ENCODE assay signal across 24 cellular contexts in genomic region chr2:133509777-133510176, GRCh38.
"Had no signal": no experiment of that assay in that cellular context is flagged by ENCODE, and none has a peak within 500 bp of the region (broad histone marks: within the 10 kb centered on the region; RNA-seq: fewer than 3 reads in every experiment).

No MANE protein-coding gene starts in this region.

- ATAC-seq: gastroesophageal sphincter; left colon; left ventricle myocardium superior; sciatic nerve; stimulated activated memory B cell treated with anti-CD40 and anti-IgM and Interleukin-4, amounts not matched to agents 10 μg/mL and 1 μg/mL and 100 μg/mL, for 72 hours; upper lobe of right lung had no signal

- H3K9me3 Mint-ChIP-seq: endodermal cell; nephron; stimulated activated memory B cell treated with anti-CD40 and anti-IgM and Interleukin-4, amounts not matched to agents 10 μg/mL and 1 μg/mL and 100 μg/mL, for 72 hours; stimulated activated naive CD8-positive, alpha-beta T cell treated with anti-CD3 and anti-CD28 coated beads, Interleukin-15, Interleukin-2, amounts not matched to agents 100 ng/mL and 50 ng/mL, for 24 hours had no signal

- H3K36me3 ChIP-seq: esophagus muscularis mucosa, gastroesophageal sphincter, neutrophil, spleen, tibial artery, upper lobe of right lung, vagina had no signal

- H3K36me3 Mint-ChIP-seq: naive B cell; stimulated activated memory B cell treated with anti-CD40 and anti-IgM and Interleukin-4, amounts not matched to agents 10 μg/mL and 1 μg/mL and 100 μg/mL, for 72 hours had no signal

- H3K27ac Mint-ChIP-seq: endodermal cell; naive B cell; nephron; stimulated activated memory B cell treated with anti-CD40 and anti-IgM and Interleukin-4, amounts not matched to agents 10 μg/mL and 1 μg/mL and 100 μg/mL, for 72 hours; stimulated activated naive CD8-positive, alpha-beta T cell treated with anti-CD3 and anti-CD28 coated beads, Interleukin-15, Interleukin-2, amounts not matched to agents 100 ng/mL and 50 ng/mL, for 24 hours had no signal

- H3K4me3 Mint-ChIP-seq: endodermal cell; naive B cell; nephron; stimulated activated memory B cell treated with anti-CD40 and anti-IgM and Interleukin-4, amounts not matched to agents 10 μg/mL and 1 μg/mL and 100 μg/mL, for 72 hours; stimulated activated naive CD8-positive, alpha-beta T cell treated with anti-CD3 and anti-CD28 coated beads, Interleukin-15, Interleukin-2, amounts not matched to agents 100 ng/mL and 50 ng/mL, for 24 hours had no signal

- H3K4me3 ChIP-seq: esophagus muscularis mucosa, gastroesophageal sphincter, hepatocyte, lung, spleen, tibial artery, upper lobe of right lung, vagina had no signal

- DNase-seq: dermis blood vessel endothelial cell; endodermal cell; head of caudate nucleus; left colon; left ventricle myocardium superior; mesenchymal stem cell; midbrain; naive B cell; spleen; stimulated activated CD4-positive, alpha-beta T cell treated with anti-CD3 and anti-CD28 coated beads, Interleukin-15, amount 100 ng/mL, for 24 hours; stimulated activated CD4-positive, alpha-beta T cell treated with anti-CD3 and anti-CD28 coated beads, Interleukin-1b, Interleukin-23, amount 100 ng/mL, for 48 hours; stimulated activated CD4-positive, alpha-beta T cell treated with anti-CD3 and anti-CD28 coated beads, Interleukin-4, amount 100 ng/mL, for 24 hours; tibial artery; upper lobe of right lung had no signal

- H3K27me3 Mint-ChIP-seq: naive B cell; stimulated activated memory B cell treated with anti-CD40 and anti-IgM and Interleukin-4, amounts not matched to agents 10 μg/mL and 1 μg/mL and 100 μg/mL, for 72 hours; stimulated activated naive CD8-positive, alpha-beta T cell treated with anti-CD3 and anti-CD28 coated beads, Interleukin-15, Interleukin-2, amounts not matched to agents 100 ng/mL and 50 ng/mL, for 24 hours had no signal

- H3K4me1 Mint-ChIP-seq: endodermal cell; naive B cell; stimulated activated memory B cell treated with anti-CD40 and anti-IgM and Interleukin-4, amounts not matched to agents 10 μg/mL and 1 μg/mL and 100 μg/mL, for 72 hours had no signal

- H3K27me3 ChIP-seq: esophagus muscularis mucosa, gastroesophageal sphincter, hepatocyte, neutrophil, spleen, upper lobe of right lung, vagina had no signal

- H3K4me1 ChIP-seq: spleen had no signal

- H3K27ac ChIP-seq: esophagus muscularis mucosa, gastroesophageal sphincter, hepatocyte, neutrophil, spleen, tibial artery, upper lobe of right lung, vagina had no signal

- H3K9me3 ChIP-seq: esophagus muscularis mucosa, gastroesophageal sphincter, neutrophil, spleen, tibial artery, upper lobe of right lung, vagina had no signal
